ENCODE assay signal across 8 cellular contexts in the genomic region with DNA sequence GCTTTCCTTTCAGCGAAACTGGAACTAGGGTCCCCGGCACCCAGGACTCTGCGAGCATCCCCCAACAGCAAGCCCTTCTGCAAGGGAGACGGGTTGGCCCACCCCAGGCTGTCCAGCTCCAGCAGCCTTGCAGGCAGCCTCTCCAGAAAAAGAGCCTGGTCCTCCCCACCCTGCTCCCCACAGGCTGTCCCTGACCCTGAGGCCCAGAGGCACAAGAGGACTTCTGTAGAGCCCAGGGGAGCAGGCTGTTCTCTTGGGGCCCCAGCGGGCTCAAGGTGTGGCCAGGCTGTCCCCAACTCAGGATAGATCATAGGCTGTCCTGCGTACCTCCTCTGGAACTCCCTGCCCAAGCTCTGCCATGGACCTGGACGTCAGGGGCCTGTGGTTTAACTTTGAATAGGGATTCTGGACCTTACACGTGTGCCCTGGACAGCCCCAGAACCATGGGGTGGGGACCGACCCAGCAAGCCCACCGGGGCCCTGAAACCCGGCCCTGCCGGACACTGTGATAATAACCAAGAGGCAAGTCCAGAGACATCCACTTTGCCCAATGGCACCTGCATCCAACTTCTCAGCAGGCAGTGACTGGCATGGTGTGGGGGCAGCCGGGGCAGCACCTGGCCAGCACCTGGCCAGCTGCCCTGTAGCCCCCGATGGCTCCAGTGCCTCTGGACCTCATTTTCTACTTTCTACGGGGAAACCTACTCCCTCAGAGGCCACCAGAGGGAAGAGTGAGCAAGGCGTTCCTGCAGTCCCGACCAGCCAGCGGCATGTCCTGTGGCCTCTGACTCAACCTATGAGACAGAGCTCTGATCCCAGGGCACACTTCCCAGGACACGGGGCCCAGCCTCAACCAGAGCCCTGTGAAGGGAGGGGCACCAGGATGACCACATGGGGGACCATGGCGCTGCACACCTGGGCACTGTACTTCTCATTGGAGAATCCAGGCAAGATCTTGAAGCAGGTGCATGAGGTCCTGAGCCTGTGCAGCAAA. TPM values are rescaled to one million over a fixed set of nuclear protein-coding genes. Genes with fewer than 3 reads are reported as not detected.
DNase-seq lines count a peak whose midpoint lies in the region; TF ChIP-seq lines count a peak whose summit lies in the region.

No MANE protein-coding gene starts in this region.

- H3K4me3 ChIP-seq in MG63 (no peak overlapping the region), mesenchymal stem cell (ENCODE audit: insufficient read depth in 1 of 2, low read depth in 1 of 2, low read length in 2 of 2) (no peak overlapping the region), A673 (ENCODE audit: low read depth, low read length, poor library complexity, severe bottlenecking) (no peak overlapping the region)

- no peak overlapping the region for H2AK5ac ChIP-seq in mesenchymal stem cell (ENCODE audit: low read length, severe bottlenecking)

- no peak overlapping the region for H4K91ac ChIP-seq in mesenchymal stem cell (ENCODE audit: low read length)

- peak; percentile 61 for DNase-seq in GM04504 (ENCODE audit: low read depth)
- peak; percentile 91 for DNase-seq in MG63
- peak; percentile 74 for DNase-seq in MCF 10A (ENCODE audit: unreplicated experiment)
- peak; percentile 31 for DNase-seq in mesenchymal stem cell
- no peak for DNase-seq in anterior cingulate cortex (lab: John Stamatoyannopoulos, UW)
- no peak for DNase-seq in activated effector memory CD4-positive, alpha-beta T cell treated with Interleukin-2 at 50 U/mL for 16 hours
- no peak for DNase-seq in NCI-H1105 treated with DMSO at 0.1 percent for 48 hours (lab: John Stamatoyannopoulos, UW)
- no peak for DNase-seq in A673 (ENCODE audit: low spot score)

- no peak overlapping the region for H3K18ac ChIP-seq in mesenchymal stem cell (ENCODE audit: low read depth in 1 of 2, low read length in 2 of 2)

- H4K8ac ChIP-seq in mesenchymal stem cell (ENCODE audit: low read length): no peak overlapping the region

- 81% methylated on average over 20 of the region's 20 CpGs for WGBS in mesenchymal stem cell

- CTCF ChIA-PET in MCF 10A (lab: Yijun Ruan, JAX) (interaction anchor here (0.6 to 1.8 kb wide), 5 partner anchors 16 to 1359 kb away, joined by 3 to 5 read pairs (median 3); no protein-coding TSS in a partner anchor), A673 (lab: Charles Lee) (interaction anchor here (1.0 to 1.2 kb wide), 2 partner anchors 15 to 934 kb away, joined by 3 read pairs; no protein-coding TSS in a partner anchor)

- H2BK12ac ChIP-seq in mesenchymal stem cell (ENCODE audit: low read length in 2 of 2): no peak overlapping the region

- H2BK120ac ChIP-seq in mesenchymal stem cell (ENCODE audit: low read depth, low read length): no peak overlapping the region

- peak overlapping the region; percentile 6 for H3K9ac ChIP-seq in mesenchymal stem cell (ENCODE audit: low read length)

- H3K36me3 ChIP-seq in MG63 (no peaks in the 10 kb centered on the region), mesenchymal stem cell (ENCODE audit: control insufficient read depth in 1 of 2, insufficient read depth in 2 of 2, low read depth in 1 of 2, low read length in 2 of 2) (no peaks in the 10 kb centered on the region), A673 (ENCODE audit: insufficient read depth, low read length, poor library complexity, severe bottlenecking) (no peaks in the 10 kb centered on the region)

- H3K9me3 ChIP-seq in MG63 (no peaks in the 10 kb centered on the region), mesenchymal stem cell (ENCODE audit: control insufficient read depth, low read length) (no peaks in the 10 kb centered on the region), A673 (ENCODE audit: low read depth, low read length, poor library complexity, severe bottlenecking) (no peaks in the 10 kb centered on the region)

- POLR2A ChIA-PET in MCF 10A (lab: Yijun Ruan, JAX) (interaction anchor here (0.6 kb wide), 2 partner anchors 383 to 650 kb away, joined by 3 read pairs; no protein-coding TSS in a partner anchor), A673 (lab: Charles Lee; ENCODE audit: low non-redundant PET) (no interaction called here)

- no peak overlapping the region for H2BK5ac ChIP-seq in mesenchymal stem cell (ENCODE audit: low read depth, low read length, poor library complexity, severe bottlenecking)

- no peak overlapping the region for H3K23ac ChIP-seq in mesenchymal stem cell (ENCODE audit: low read length in 2 of 2)

- H3K27ac ChIP-seq in mesenchymal stem cell (ENCODE audit: low read length, poor library complexity, severe bottlenecking) (no peak overlapping the region), A673 (ENCODE audit: low read depth, low read length, poor library complexity, severe bottlenecking) (no peak overlapping the region)

- H3K36me3 Mint-ChIP-seq in MCF 10A (ENCODE audit: insufficient read depth, unreplicated experiment): peaks cover 6% of the 10 kb centered on the region

- H3K9me3 Mint-ChIP-seq in MCF 10A (ENCODE audit: unreplicated experiment): no peaks in the 10 kb centered on the region

- no TSS peak for BruUV-seq in MCF 10A (replicated peaks; lab: Mats Ljungman, UMichigan)
- BruUV-seq in A673 (replicated peaks; lab: Mats Ljungman, UMichigan): no TSS peak

- H3K27me3 Mint-ChIP-seq in MCF 10A (ENCODE audit: insufficient read depth, unreplicated experiment): no peaks in the 10 kb centered on the region

- H3K27ac Mint-ChIP-seq in MCF 10A (ENCODE audit: low read depth, unreplicated experiment): no peak overlapping the region

- H3K79me1 ChIP-seq in mesenchymal stem cell (replicated peaks; ENCODE audit: low read length, poor library complexity, severe bottlenecking): no peaks in the 10 kb centered on the region

- intact Hi-C loops in MCF 10A (cut with micrococcal nuclease) (loop anchor here (1.0 to 5.0 kb wide), 2 partner anchors 157 to 398 kb away; no protein-coding TSS in a partner anchor), A673 (cut with micrococcal nuclease; ENCODE audit: unreplicated experiment) (no loop called here)

- H3K4me1 ChIP-seq in mesenchymal stem cell (ENCODE audit: control insufficient read depth, insufficient read depth, low read depth, low read length) (peaks cover 5% of the 10 kb centered on the region), A673 (ENCODE audit: insufficient read depth, low read length, poor library complexity, severe bottlenecking) (no peaks in the 10 kb centered on the region)

- no peak overlapping the region for H3K4me3 Mint-ChIP-seq in MCF 10A (ENCODE audit: unreplicated experiment)

- H3K27me3 ChIP-seq in MG63: no peaks in the 10 kb centered on the region
- no peaks in the 10 kb centered on the region for H3K27me3 ChIP-seq in mesenchymal stem cell (ENCODE audit: control insufficient read depth in 1 of 2, insufficient read depth in 1 of 2, low read length in 2 of 2)
- H3K27me3 ChIP-seq in A673 (replicated peaks; ENCODE audit: insufficient read depth, low read depth, low read length, poor library complexity): peaks cover 9% of the 10 kb centered on the region

- H3K14ac ChIP-seq in mesenchymal stem cell (ENCODE audit: low read length in 2 of 2): no peak overlapping the region

- H2AFZ ChIP-seq in mesenchymal stem cell (ENCODE audit: low read depth, low read length): no peak overlapping the region

- H2BK15ac ChIP-seq in mesenchymal stem cell (ENCODE audit: low read depth, poor library complexity, severe bottlenecking): no peak overlapping the region

- no peak overlapping the region for H3K4me2 ChIP-seq in mesenchymal stem cell (ENCODE audit: low read length, poor library complexity, severe bottlenecking)

- H3K4me1 Mint-ChIP-seq in MCF 10A (ENCODE audit: insufficient read depth, unreplicated experiment): peaks cover 4% of the 10 kb centered on the region

- H3K4ac ChIP-seq in mesenchymal stem cell (ENCODE audit: low read depth in 1 of 2, low read length in 2 of 2): no peak overlapping the region

- TF ChIP-seq CTCF in MCF 10A (IDR thresholded peaks at IDR 0.05; ENCODE audit: unreplicated experiment): peak; percentile 39
- TF ChIP-seq CTCF in A673 (conservative IDR thresholded peaks at IDR 0.05; ENCODE audit: low read depth, low read length): no peak

RNA-seq across cellular contexts. Expression of a gene that starts 50.9 kb away (rescaled TPM):
- 1,104 and 1,574 TPM in 2 replicates for total RNA-seq in MG63 (2014; rRNA removed; shearing (Covaris generic); ENCODE audit: low replicate concordance)
- total RNA-seq in MCF 10A (2022) (355 and 424 TPM in 2 replicates), A673 (2021) (438 and 476 TPM in 2 replicates)
- polyA plus RNA-seq in mesenchymal stem cell (2013, experiment 1 of 2): 881 TPM
- 886 TPM for polyA plus RNA-seq in mesenchymal stem cell (2013, experiment 2 of 2)

Comparison
In these comparisons a context has a peak if more than half of its experiments do, and no peak if none do; other contexts are left out.
1. DNase-seq: peak in GM04504 (single experiment), MG63 (single experiment), MCF 10A (single experiment) and mesenchymal stem cell (single experiment); none in anterior cingulate cortex (0 of 58), activated effector memory CD4-positive, alpha-beta T cell treated with Interleukin-2 at 50 U/mL for 16 hours (single experiment), NCI-H1105 treated with DMSO at 0.1 percent for 48 hours (single experiment) and A673 (single experiment).